Comparison of ENCODE assay signal across 1 cellular context in genomic region chr10:15433850-15434537, GRCh38.
A peak's percentile ranks its signal among the peaks of the same experiment; 100 is the strongest.
TF ChIP-seq lines count a peak whose summit lies in the region.

No MANE protein-coding gene starts in this region.

TF ChIP-seq in K562, 482 proteins besides CTCF, POLR2A, EP300 and RAD21 (continued from another document and continues in another):
- 0 out of 4 replicates have a peak, but pooled peaks of 1 of the 2 experiments have one; percentile 20 for TF ChIP-seq ZNF318 (IDR thresholded peaks at IDR 0.05; ENCODE audit: borderline replicate concordance in 1 of 2, low read depth in 1 of 2)
- TF ChIP-seq ARID1B (IDR thresholded peaks at IDR 0.05): peak; percentile 61
- TF ChIP-seq ZNF76 (CRISPR knock-in tag; IDR thresholded peaks at IDR 0.05; ENCODE audit: borderline replicate concordance): no peak
- TF ChIP-seq CC2D1A (IDR thresholded peaks at IDR 0.05): peak; percentile 97
- TF ChIP-seq PREB (CRISPR knock-in tag; IDR thresholded peaks at IDR 0.05): no peak
- TF ChIP-seq HDAC6 (IDR thresholded peaks at IDR 0.05; ENCODE audit: low read depth, low read length): no peak
- no peak for TF ChIP-seq E2F5 (CRISPR knock-in tag; IDR thresholded peaks at IDR 0.05)
- no peak for TF ChIP-seq HNRNPUL1 (IDR thresholded peaks at IDR 0.05; ENCODE audit: low read length)
- TF ChIP-seq RBBP5 (IDR thresholded peaks at IDR 0.05; ENCODE audit: borderline replicate concordance, insufficient read depth, low read length, poor library complexity, severe bottlenecking): no peak
- TF ChIP-seq ZFP1 (CRISPR knock-in tag; IDR thresholded peaks at IDR 0.05): no peak
- TF ChIP-seq HIVEP1 (CRISPR knock-in tag; IDR thresholded peaks at IDR 0.05): no peak
- no peak for TF ChIP-seq RUNX1 (IDR thresholded peaks at IDR 0.05; ENCODE audit: low read depth)
- TF ChIP-seq FOXK2 (conservative IDR thresholded peaks at IDR 0.05 in 1 of 2, IDR thresholded peaks at IDR 0.05 in 1 of 2; ENCODE audit: low read depth in 2 of 2): peak in 1 of 2 experiments; percentile 46; a peak in 1 of 4 replicates
- peak; percentile 80 for TF ChIP-seq DPF2 (IDR thresholded peaks at IDR 0.05)
- 0 out of 2 replicates have a peak, but pooled peaks have one; percentile 49 for TF ChIP-seq FOXM1 (IDR thresholded peaks at IDR 0.05; ENCODE audit: low read depth)
- TF ChIP-seq FOXM1 (CRISPR knock-in tag; IDR thresholded peaks at IDR 0.05; ENCODE audit: low read depth): no peak
- no peak for TF ChIP-seq ZNF217 (CRISPR knock-in tag; IDR thresholded peaks at IDR 0.05)
- TF ChIP-seq MYC (IDR thresholded peaks at IDR 0.05; ENCODE audit: low read depth, low read length): no peak
- TF ChIP-seq MYC (CRISPR knock-in tag; IDR thresholded peaks at IDR 0.05; ENCODE audit: borderline replicate concordance, low read depth): no peak
- TF ChIP-seq ZNF263 (CRISPR knock-in tag; IDR thresholded peaks at IDR 0.05; ENCODE audit: borderline replicate concordance): no peak
- no peak for TF ChIP-seq JUN (IDR thresholded peaks at IDR 0.05; ENCODE audit: borderline replicate concordance, low read depth, low read length)
- TF ChIP-seq JUN (CRISPR knock-in tag; IDR thresholded peaks at IDR 0.05; ENCODE audit: borderline replicate concordance): no peak
- TF ChIP-seq IFI16 (CRISPR knock-in tag; IDR thresholded peaks at IDR 0.05): no peak
- TF ChIP-seq HLTF (IDR thresholded peaks at IDR 0.05): peak; percentile 97
- TF ChIP-seq EZH2 (IDR thresholded peaks at IDR 0.05; ENCODE audit: borderline replicate concordance, low read depth, low read length): no peak
- TF ChIP-seq U2AF2 (optimal IDR thresholded peaks at IDR 0.05; ENCODE audit: low read depth, low read length): no peak
- peak; percentile 36; the same call in 1 of the 2 replicates for TF ChIP-seq CBFA2T3 (IDR thresholded peaks at IDR 0.05)
- 0 out of 2 replicates have a peak, but pooled peaks have one; percentile 53 for TF ChIP-seq NCOA1 (IDR thresholded peaks at IDR 0.05; ENCODE audit: low read depth)
- no peak for TF ChIP-seq THAP7 (CRISPR knock-in tag; IDR thresholded peaks at IDR 0.05)
- no peak for TF ChIP-seq SMARCB1 (IDR thresholded peaks at IDR 0.05; ENCODE audit: insufficient read length, low read depth)
- TF ChIP-seq SNIP1 (IDR thresholded peaks at IDR 0.05; ENCODE audit: low read depth): peak; percentile 72; the same call in 1 of the 2 replicates
- peak; percentile 94 for TF ChIP-seq OTX1 (CRISPR knock-in tag; IDR thresholded peaks at IDR 0.05)
- peak; percentile 34 to 86; a peak in 2 of 4 replicates for TF ChIP-seq HDAC1 (IDR thresholded peaks at IDR 0.05)
- peak; percentile 96 for TF ChIP-seq ZBTB26 (CRISPR knock-in tag; IDR thresholded peaks at IDR 0.05)
- peak; percentile 77 for TF ChIP-seq SMC3 (conservative IDR thresholded peaks at IDR 0.05; ENCODE audit: insufficient read depth, low read depth, low read length)
- peak; percentile 46; the same call in 1 of the 2 replicates for TF ChIP-seq ZZZ3 (IDR thresholded peaks at IDR 0.05)
- TF ChIP-seq NCOR1 (IDR thresholded peaks at IDR 0.05): peak; percentile 42; the same call in 1 of the 2 replicates
- no peak for TF ChIP-seq ZNF695 (CRISPR knock-in tag; IDR thresholded peaks at IDR 0.05)
- peak; percentile 90; the same call in 1 of the 2 replicates for TF ChIP-seq DNMT1 (IDR thresholded peaks at IDR 0.05)
- peak; percentile 28 for TF ChIP-seq POLR2B (IDR thresholded peaks at IDR 0.05; ENCODE audit: low read depth, partially characterized antibody)
- no peak for TF ChIP-seq E2F6 (IDR thresholded peaks at IDR 0.05; ENCODE audit: borderline replicate concordance in 1 of 2, extremely low read depth in 1 of 2, insufficient read depth in 1 of 2, insufficient read length in 1 of 2, low read depth in 1 of 2, low read length in 1 of 2, poor library complexity in 1 of 2, severe bottlenecking in 1 of 2)
- no peak for TF ChIP-seq WHSC1 (IDR thresholded peaks at IDR 0.05; ENCODE audit: low read length)
- peak; percentile 98 for TF ChIP-seq ARID2 (IDR thresholded peaks at IDR 0.05)
- TF ChIP-seq TAL1 (IDR thresholded peaks at IDR 0.05): 0 out of 2 replicates have a peak, but pooled peaks have one; percentile 24
- TF ChIP-seq ADNP (tag; IDR thresholded peaks at IDR 0.05): no peak
